Comparison of ENCODE assay signal across 9 cellular contexts in genomic region chr15:78315686-78316085, GRCh38. TPM values are rescaled to one million over a fixed set of nuclear protein-coding genes. Genes with fewer than 3 reads are reported as not detected.
DNase-seq lines count a peak whose midpoint lies in the region; ATAC-seq and TF ChIP-seq lines count a peak whose summit lies in the region.
"Had no signal": no experiment of that assay in that cellular context is flagged by ENCODE, and none has a peak within 500 bp of the region (broad histone marks: within the 10 kb centered on the region; RNA-seq: fewer than 3 reads in every experiment).

No MANE protein-coding gene starts in this region.

- H3K36me3 ChIP-seq in SK-N-SH (replicated peaks in 1 of 2; ENCODE audit: control insufficient read depth in 1 of 2, insufficient read depth in 2 of 2, low read length in 1 of 2) = no peaks in the 10 kb centered on the region

- no peaks in the 10 kb centered on the region for H3K9me3 Mint-ChIP-seq in HFFc6

- H3K27ac ChIP-seq in SK-N-SH (ENCODE audit: low read depth in 2 of 2, low read length in 1 of 2) = peak overlapping the region in 1 of 2 experiments; percentile 63; a peak in 2 of 4 replicates

- H3K36me3 Mint-ChIP-seq in HFFc6 (ENCODE audit: low read depth) = no peaks in the 10 kb centered on the region

- no peaks in the 10 kb centered on the region for H4K20me1 ChIP-seq in SK-N-SH (ENCODE audit: insufficient read depth)

- no peaks in the 10 kb centered on the region for H3K27me3 ChIP-seq in SK-N-SH (ENCODE audit: insufficient read depth)

- no peak overlapping the region for H3K27ac Mint-ChIP-seq in HFFc6

- peak; percentile 69 for TF ChIP-seq RAD21 in SK-N-SH (IDR thresholded peaks at IDR 0.05; ENCODE audit: low read length)

- H3K9me2 ChIP-seq in SK-N-SH = no peaks in the 10 kb centered on the region

- H3K4me2 ChIP-seq in SK-N-SH = no peak overlapping the region

- ATAC-seq in HG03095 (IDR thresholded peaks at IDR 0.05; ENCODE audit: unreplicated experiment) = no peak

- H3K4me3 Mint-ChIP-seq in HFFc6 = no peak overlapping the region

- H3K4me3 ChIP-seq in SK-N-SH (ENCODE audit: low read depth in 2 of 2, low read length in 1 of 2) = no peak overlapping the region

- H3K79me2 ChIP-seq in SK-N-SH (ENCODE audit: insufficient read depth) = no peaks in the 10 kb centered on the region

- peak; percentile 54 for TF ChIP-seq CTCF in HFFc6 (IDR thresholded peaks at IDR 0.05)
- peak; percentile 38 for TF ChIP-seq CTCF in SK-N-SH (IDR thresholded peaks at IDR 0.05)

- 44% methylated on average over 3 of the region's 4 CpGs for WGBS in SK-N-SH (ENCODE audit: low lambda C conversion rate)

- peak; percentile 22 for DNase-seq in Ammon's horn (ENCODE audit: low spot score)
- no peak for DNase-seq in HFFc6
- peak; percentile 62 for DNase-seq in SK-N-SH
- peak; percentile 67 for DNase-seq in iPS-NIHi11 (ENCODE audit: low spot score)
- DNase-seq in dedifferentiated amniotic fluid mesenchymal stem cell (ENCODE audit: extremely low spot score) = no peak
- DNase-seq in midbrain (lab: John Stamatoyannopoulos, UW) = no peak
- DNase-seq in SIG-M5 (lab: John Stamatoyannopoulos, UW) = no peak

- POLR2A ChIA-PET in SK-N-SH (lab: Yijun Ruan, JAX) = interaction anchor here (1.6 kb wide), 1 partner anchor 122 kb away, joined by 3 read pairs; no protein-coding TSS in a partner anchor

- no peak overlapping the region for H3K9ac ChIP-seq in SK-N-SH

- CTCF ChIA-PET in SK-N-SH (lab: Yijun Ruan, JAX) = interaction anchor here (0.6 to 31.8 kb wide), 4 partner anchors 7 to 560 kb away, joined by 3 to 772 read pairs (median 14); no protein-coding TSS in a partner anchor

- H3K27me3 Mint-ChIP-seq in HFFc6 (ENCODE audit: insufficient read depth) = peaks cover 58% of the 10 kb centered on the region

- H2AFZ ChIP-seq in SK-N-SH (ENCODE audit: low read depth) = no peak overlapping the region

- H3F3A ChIP-seq in SK-N-SH (replicated peaks; ENCODE audit: insufficient read depth) = no peaks in the 10 kb centered on the region

- H3K4me1 Mint-ChIP-seq in HFFc6 (ENCODE audit: low read depth) = no peaks in the 10 kb centered on the region

- no peaks in the 10 kb centered on the region for H3K9me3 ChIP-seq in SK-N-SH

- TF ChIP-seq EP300 in SK-N-SH (IDR thresholded peaks at IDR 0.05; ENCODE audit: borderline replicate concordance in 1 of 2, low read depth in 1 of 2, low read length in 1 of 2) = no peak

- H3K4me1 ChIP-seq in SK-N-SH (ENCODE audit: control insufficient read depth in 1 of 2, insufficient read depth in 2 of 2, low read depth in 1 of 2, low read length in 1 of 2) = peaks cover 0 to 16% of the 10 kb centered on the region in 2 experiments; a peak in 1 of 4 replicates

TF ChIP-seq in SK-N-SH, 30 proteins besides CTCF, POLR2A, EP300 and RAD21:
- TF ChIP-seq USF1 (IDR thresholded peaks at IDR 0.05; ENCODE audit: borderline replicate concordance, low read depth) (no peak), SMC3 (IDR thresholded peaks at IDR 0.05; ENCODE audit: low read depth, low read length) (peak; percentile 59), ELF1 (IDR thresholded peaks at IDR 0.05) (no peak), YY1 (IDR thresholded peaks at IDR 0.05; ENCODE audit: low read depth) (no peak)

RNA-seq across cellular contexts. Expression of gene SKIC8, which starts 16.3 kb away (rescaled TPM):
- 10 to 100 TPM; 43.9 to 48.1 (median 47.0) TPM for total RNA-seq in HFFc6 (2021; fragmentation: NEBNext Ultra II Directional; extraction: Animal tissue kit (Norgen Biotek cat#: 25700))
- polyA plus RNA-seq in SK-N-SH (2012; rRNA removed) = 78.8 and 124 TPM in 2 replicates
- polyA plus RNA-seq in SK-N-SH (2012; cell fraction: cytosol; rRNA removed) = 103 TPM in 2 replicates
- polyA plus RNA-seq in SK-N-SH (2012; cell fraction: nucleus; rRNA removed) = 80.1 and 91.4 TPM in 2 replicates

RNA-seq across cellular contexts. Expression of gene CRABP1, which starts 24.5 kb away (rescaled TPM):
- total RNA-seq in HFFc6 (2021; fragmentation: NEBNext Ultra II Directional; extraction: Animal tissue kit (Norgen Biotek cat#: 25700)) = not detected
- polyA plus RNA-seq in SK-N-SH (2012; rRNA removed) = 1.0 and 1.6 TPM in 2 replicates
- 1.4 and 2.1 TPM in 2 replicates for polyA plus RNA-seq in SK-N-SH (2012; cell fraction: cytosol; rRNA removed)
- polyA plus RNA-seq in SK-N-SH (2012; cell fraction: nucleus; rRNA removed) = 0.38 and 0.54 TPM in 2 replicates
- total RNA-seq: HT1080 had no signal

RNA-seq across cellular contexts. Expression of gene DNAJA4, which starts 51.3 kb away (rescaled TPM):
- under 1 TPM in 5 of 6 experiments, not detected in 1; 0.14 to 0.38 (median 0.17) TPM for total RNA-seq in HFFc6 (2021; fragmentation: NEBNext Ultra II Directional; extraction: Animal tissue kit (Norgen Biotek cat#: 25700))
- polyA plus RNA-seq in SK-N-SH (2012; rRNA removed) = 0.02 and 0.03 TPM in 2 replicates
- 0.03 and 0.07 TPM in 2 replicates for polyA plus RNA-seq in SK-N-SH (2012; cell fraction: cytosol; rRNA removed)
- polyA plus RNA-seq in SK-N-SH (2012; cell fraction: nucleus; rRNA removed) = 0.14 and 0.15 TPM in 2 replicates
- total RNA-seq: HT1080 had no signal

Comparison
In these comparisons a context has a peak if more than half of its experiments do, and no peak if none do; other contexts are left out.
1. DNase-seq: peak in Ammon's horn (single experiment), SK-N-SH (single experiment) and iPS-NIHi11 (single experiment); none in HFFc6 (single experiment), dedifferentiated amniotic fluid mesenchymal stem cell (single experiment), midbrain (single experiment) and SIG-M5 (single experiment).